ENCODE assay signal across 9 cellular contexts in the genomic region with DNA sequence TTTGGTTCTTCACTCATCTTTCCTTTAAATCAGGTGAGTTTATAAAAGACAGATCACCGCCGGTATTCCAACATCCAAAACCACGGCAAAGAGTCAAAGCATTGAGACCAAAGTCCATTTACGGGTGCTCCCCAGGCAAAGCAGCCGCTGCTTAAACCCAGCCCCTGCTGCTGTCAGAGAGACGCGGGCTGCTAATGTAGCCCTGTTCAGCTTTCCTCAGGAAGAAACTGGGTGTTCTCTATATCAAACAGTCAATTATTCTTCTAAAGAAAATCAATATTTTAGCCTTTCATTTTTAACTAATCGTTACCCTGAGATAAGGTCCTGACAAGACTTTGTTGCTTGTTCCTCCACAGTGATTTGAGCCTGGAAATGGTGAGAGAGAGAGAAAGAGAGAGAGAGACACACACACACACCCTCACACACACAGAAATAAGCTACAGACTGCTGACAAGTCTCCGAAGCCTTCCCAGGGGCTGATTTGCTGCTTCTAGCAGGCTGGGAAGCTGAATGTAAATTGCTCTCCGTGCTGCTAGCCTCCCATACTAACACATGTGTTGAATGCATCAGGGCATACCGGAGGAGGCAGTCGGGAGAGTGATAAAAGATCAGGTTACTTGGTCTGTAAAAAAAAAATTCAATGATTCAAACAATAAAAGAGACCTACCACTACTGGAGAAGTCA.
DNase-seq lines count a peak whose midpoint lies in the region; ATAC-seq and TF ChIP-seq lines count a peak whose summit lies in the region.
"Had no signal": no experiment of that assay in that cellular context is flagged by ENCODE, and none has a peak within 500 bp of the region (broad histone marks: within the 10 kb centered on the region; RNA-seq: fewer than 3 reads in every experiment).

No MANE protein-coding gene starts in this region.

- no peaks in the 10 kb centered on the region for H3K27me3 ChIP-seq in esophagus squamous epithelium
- H3K27me3 ChIP-seq in muscle layer of duodenum (ENCODE audit: low read depth, low read length) = no peaks in the 10 kb centered on the region
- peaks cover 0 to 3% (median 0%) of the 10 kb centered on the region in 5 donors for H3K27me3 ChIP-seq in subcutaneous abdominal adipose tissue (ENCODE audit: control insufficient read depth in 5 of 5, insufficient read depth in 4 of 5, low read length in 5 of 5)

- CTCF ChIA-PET in activated CD4-positive, alpha-beta memory T cell treated with anti-CD3 and anti-CD28 coated beads for 36 hours (lab: Charles Lee) = interaction anchor here (1.0 to 2.6 kb wide), 2 partner anchors 41 to 74 kb away, joined by 3 to 12 read pairs; no protein-coding TSS in a partner anchor

- no peak for TF ChIP-seq POLR2A in esophagus squamous epithelium (IDR thresholded peaks at IDR 0.05)

- intact Hi-C loops in activated CD4-positive, alpha-beta memory T cell treated with anti-CD3 and anti-CD28 coated beads for 36 hours (cut with micrococcal nuclease) = loop anchor here (1.0 to 5.0 kb wide), 7 partner anchors 22 to 693 kb away; partner anchors contain the start of gene CDK1
- intact Hi-C loops in esophagus squamous epithelium (cut with DNase I) = no loop called here

- H3K4me3 ChIP-seq in esophagus squamous epithelium (peak overlapping the region in 3 of 4 donors; percentile 11 to 55 (median 25)), muscle layer of duodenum (ENCODE audit: low read depth in 1 of 2, low read length in 2 of 2) (peak overlapping the region; percentile 61 to 64), subcutaneous abdominal adipose tissue (ENCODE audit: low read depth in 1 of 5, low read length in 5 of 5) (peak overlapping the region; percentile 34 to 59 (median 47))

- H3K36me3 Mint-ChIP-seq in IgD-negative memory B cell = peaks cover 5% of the 10 kb centered on the region
- H3K36me3 Mint-ChIP-seq in activated CD4-positive, alpha-beta memory T cell treated with anti-CD3 and anti-CD28 coated beads for 36 hours = peaks cover 15% of the 10 kb centered on the region

- H3K9me3 ChIP-seq in esophagus squamous epithelium (peaks cover 0 to 1% (median 0%) of the 10 kb centered on the region in 3 donors), muscle layer of duodenum (ENCODE audit: control insufficient read depth in 1 of 2, low read length in 2 of 2) (no peaks in the 10 kb centered on the region), subcutaneous abdominal adipose tissue (ENCODE audit: control insufficient read depth in 5 of 5, low read length in 5 of 5) (no peaks in the 10 kb centered on the region)

- H3K4me3 Mint-ChIP-seq in IgD-negative memory B cell = peak overlapping the region in 3 of 4 donors; percentile 51 to 91 (median 75)
- peak overlapping the region; percentile 83 for H3K4me3 Mint-ChIP-seq in activated CD4-positive, alpha-beta memory T cell treated with anti-CD3 and anti-CD28 coated beads for 36 hours

- peak; percentile 48 for DNase-seq in DMS53 (lab: John Stamatoyannopoulos, UW)
- DNase-seq in activated CD4-positive, alpha-beta memory T cell treated with anti-CD3 and anti-CD28 coated beads for 36 hours = peak; percentile 51
- no peak for DNase-seq in esophagus squamous epithelium (lab: John Stamatoyannopoulos, UW)

- H3K4me1 ChIP-seq in esophagus squamous epithelium (peaks cover 0 to 24% (median 3%) of the 10 kb centered on the region in 3 donors), muscle layer of duodenum (ENCODE audit: control insufficient read depth in 1 of 2, insufficient read depth in 2 of 2, low read length in 2 of 2) (peaks cover 9 to 13% of the 10 kb centered on the region in 2 donors), subcutaneous abdominal adipose tissue (ENCODE audit: control insufficient read depth in 5 of 5, insufficient read depth in 5 of 5, low read length in 5 of 5) (peaks cover 0 to 10% (median 6%) of the 10 kb centered on the region in 5 donors)

- H3K27ac ChIP-seq in esophagus squamous epithelium (peak overlapping the region in 2 of 4 donors; percentile 6 to 13), muscle layer of duodenum (ENCODE audit: low read length) (peak overlapping the region; percentile 68), subcutaneous abdominal adipose tissue (ENCODE audit: low read depth, low read length) (no peak overlapping the region)
- H3K27ac ChIP-seq: HL-60 had no signal

- H3K27me3 Mint-ChIP-seq in IgD-negative memory B cell = peaks cover 3% of the 10 kb centered on the region
- no peaks in the 10 kb centered on the region for H3K27me3 Mint-ChIP-seq in activated CD4-positive, alpha-beta memory T cell treated with anti-CD3 and anti-CD28 coated beads for 36 hours

- H3K4me1 Mint-ChIP-seq in IgD-negative memory B cell = peaks cover 13 to 31% (median 21%) of the 10 kb centered on the region in 3 donors
- H3K4me1 Mint-ChIP-seq in activated CD4-positive, alpha-beta memory T cell treated with anti-CD3 and anti-CD28 coated beads for 36 hours (ENCODE audit: low read depth) = peaks cover 54% of the 10 kb centered on the region

- no peaks in the 10 kb centered on the region for H3K36me3 ChIP-seq in esophagus squamous epithelium
- no peaks in the 10 kb centered on the region for H3K36me3 ChIP-seq in muscle layer of duodenum (ENCODE audit: control insufficient read depth in 1 of 2, insufficient read depth in 2 of 2, low read length in 2 of 2)
- no peaks in the 10 kb centered on the region for H3K36me3 ChIP-seq in subcutaneous abdominal adipose tissue (ENCODE audit: control insufficient read depth in 5 of 5, insufficient read depth in 5 of 5, low read length in 5 of 5)

- H3K27ac Mint-ChIP-seq in IgD-negative memory B cell = no peak overlapping the region
- peak overlapping the region; percentile 87 for H3K27ac Mint-ChIP-seq in activated CD4-positive, alpha-beta memory T cell treated with anti-CD3 and anti-CD28 coated beads for 36 hours

- no peak for TF ChIP-seq CTCF in esophagus squamous epithelium (IDR thresholded peaks at IDR 0.05)

- H3K9me3 Mint-ChIP-seq in IgD-negative memory B cell = peaks cover 0 to 8% (median 2%) of the 10 kb centered on the region in 3 donors
- H3K9me3 Mint-ChIP-seq in activated CD4-positive, alpha-beta memory T cell treated with anti-CD3 and anti-CD28 coated beads for 36 hours = peaks cover 9% of the 10 kb centered on the region

- H3K9ac ChIP-seq in subcutaneous abdominal adipose tissue (ENCODE audit: low read length in 5 of 5) = peak overlapping the region in 2 of 5 donors; percentile 8 to 24

- WGBS in esophagus squamous epithelium, 2 donors = 19% methylated on average over 12 of the region's 12 CpGs

- POLR2A ChIA-PET in activated CD4-positive, alpha-beta memory T cell treated with anti-CD3 and anti-CD28 coated beads for 36 hours (lab: Charles Lee) = interaction anchor here (0.7 kb wide), 1 partner anchor 57 kb away, joined by 3 read pairs; no protein-coding TSS in a partner anchor

- ATAC-seq in HG03097 (IDR thresholded peaks at IDR 0.05; ENCODE audit: low FRiP score, unreplicated experiment) (no peak), GM21515 (IDR thresholded peaks at IDR 0.05; ENCODE audit: unreplicated experiment) (no peak)
